ENCODE assay signal across 8 cellular contexts in the genomic region with DNA sequence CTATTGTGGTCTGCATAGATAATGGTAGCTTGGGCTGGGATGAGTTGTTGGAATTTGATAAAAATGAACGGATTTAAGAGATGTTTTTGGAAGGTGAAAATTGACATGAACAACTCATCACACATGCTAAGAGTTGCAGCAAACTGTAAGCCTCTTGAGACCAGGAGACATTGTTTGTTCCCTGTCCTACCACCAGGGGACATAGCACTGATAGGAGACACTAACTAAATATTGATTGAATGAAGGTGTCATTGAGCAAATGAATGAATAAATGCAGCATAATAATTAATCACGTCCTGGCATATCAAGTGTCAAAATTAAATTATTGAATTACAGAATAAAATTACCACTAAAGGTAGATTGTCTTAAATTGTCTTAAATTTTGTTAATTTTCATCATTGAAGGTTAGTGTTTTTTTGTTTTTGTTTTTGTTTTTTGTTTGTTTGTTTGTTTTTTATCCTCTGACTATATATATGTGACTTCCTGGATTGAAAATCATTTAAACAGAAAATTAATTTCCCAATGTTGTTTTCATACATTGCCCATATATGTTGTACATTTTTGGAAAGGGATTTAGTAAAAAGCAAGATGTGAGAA.
A peak's percentile ranks its signal among the peaks of the same experiment; 100 is the strongest.
DNase-seq lines count a peak whose midpoint lies in the region; ATAC-seq, FAIRE-seq and TF ChIP-seq lines count a peak whose summit lies in the region.

No MANE protein-coding gene starts in this region.

- no peaks in the 10 kb centered on the region for H3K9me3 ChIP-seq in keratinocyte (ENCODE audit: control insufficient read depth, low read depth, low read length)

- H4K20me1 ChIP-seq in GM23338 (replicated peaks; ENCODE audit: insufficient read depth), result no peaks in the 10 kb centered on the region
- no peaks in the 10 kb centered on the region for H4K20me1 ChIP-seq in keratinocyte (ENCODE audit: control insufficient read depth, extremely low read depth, insufficient read depth, low read length)

- H3K36me3 ChIP-seq in GM23338 (ENCODE audit: insufficient read depth) (no peaks in the 10 kb centered on the region), keratinocyte (ENCODE audit: control insufficient read depth in 2 of 2, extremely low read depth in 1 of 2, insufficient read depth in 2 of 2, low read length in 2 of 2) (no peaks in the 10 kb centered on the region)

- peak; percentile 65 for ATAC-seq in GM23338
- no peak for ATAC-seq in GM21367 (IDR thresholded peaks at IDR 0.05; ENCODE audit: unreplicated experiment)
- ATAC-seq in GM21528 (IDR thresholded peaks at IDR 0.05; ENCODE audit: low FRiP score, unreplicated experiment), result no peak

- H3K9ac ChIP-seq in keratinocyte (ENCODE audit: control insufficient read depth, extremely low read depth, insufficient read depth, low read length), result no peak overlapping the region

- H2AFZ ChIP-seq in GM23338 (no peak overlapping the region), keratinocyte (ENCODE audit: control insufficient read depth, low read length) (no peak overlapping the region)

- no peaks in the 10 kb centered on the region for H3K27me3 ChIP-seq in GM23338 (ENCODE audit: insufficient read depth)
- H3K27me3 ChIP-seq in keratinocyte (ENCODE audit: control insufficient read depth, extremely low read depth, insufficient read depth, low read length), result no peaks in the 10 kb centered on the region

- no peak overlapping the region for H3K4me3 ChIP-seq in GM23338
- H3K4me3 ChIP-seq in WI38 (ENCODE audit: low read depth, low read length), result no peak overlapping the region
- H3K4me3 ChIP-seq in keratinocyte (ENCODE audit: control insufficient read depth in 2 of 3, extremely low read depth in 1 of 3, insufficient read depth in 2 of 3, low read depth in 1 of 3, low read length in 3 of 3), result no peak overlapping the region

- H3K36me3 Mint-ChIP-seq in GM23338 (ENCODE audit: low read depth), result no peaks in the 10 kb centered on the region

- peaks cover 2% of the 10 kb centered on the region for H3K27me3 Mint-ChIP-seq in GM23338 (ENCODE audit: insufficient read depth, low read depth, poor library complexity)

- no peak overlapping the region for H3K4me2 ChIP-seq in GM23338
- no peak overlapping the region for H3K4me2 ChIP-seq in keratinocyte (ENCODE audit: control insufficient read depth, extremely low read depth, insufficient read depth, low read depth, low read length)

- DNase-seq in CD1c-positive myeloid dendritic cell (ENCODE audit: extremely low spot score), result peak; percentile 22
- peak; percentile 75 for DNase-seq in GM23338 (ENCODE audit: low spot score)
- DNase-seq in keratinocyte (ENCODE audit: low read depth, low spot score), result no peak
- no peak for DNase-seq in amygdala (lab: John Stamatoyannopoulos, UW)
- DNase-seq in effector CD4-positive, alpha-beta T cell, result no peak

- H3K4me1 ChIP-seq in GM23338 (ENCODE audit: insufficient read depth) (0 out of 2 replicates have a peak, but pooled peaks cover 1% of the 10 kb centered on the region), keratinocyte (ENCODE audit: control insufficient read depth, extremely low read depth, insufficient read depth, low read length) (peaks cover 21% of the 10 kb centered on the region)

- H3K9me2 ChIP-seq in GM23338 (ENCODE audit: insufficient read depth), result no peaks in the 10 kb centered on the region

- no peak overlapping the region for H3K27ac Mint-ChIP-seq in GM23338

- H3K27ac ChIP-seq in GM23338 (ENCODE audit: low read depth) (no peak overlapping the region), keratinocyte (ENCODE audit: control insufficient read depth, insufficient read depth, low read length) (no peak overlapping the region)

- H3K79me2 ChIP-seq in GM23338 (replicated peaks; ENCODE audit: insufficient read depth) (no peaks in the 10 kb centered on the region), keratinocyte (ENCODE audit: control insufficient read depth, insufficient read depth, low read length) (no peaks in the 10 kb centered on the region)

- FAIRE-seq in keratinocyte (lab: Jason Lieb, UNC), result peak; percentile 52

- no peak overlapping the region for H3K4me3 Mint-ChIP-seq in GM23338

- H3K9me3 Mint-ChIP-seq in GM23338, result no peaks in the 10 kb centered on the region

- dilution Hi-C loops in keratinocyte (cut with MboI; ENCODE audit: extremely low pct_ligation_motif_present, low sequenced_read_pairs), result no loop called here

- TF ChIP-seq CTCF in GM23338 (conservative IDR thresholded peaks at IDR 0.05; ENCODE audit: low read depth in 2 of 2), result peak; percentile 83 to 85
- TF ChIP-seq CTCF in WI38 (IDR thresholded peaks at IDR 0.05; ENCODE audit: low read depth, low read length), result peak; percentile 16; the same call in 1 of the 2 replicates
- TF ChIP-seq CTCF in keratinocyte (optimal IDR thresholded peaks at IDR 0.05 in 1 of 3, IDR thresholded peaks at IDR 0.05 in 1 of 3, conservative IDR thresholded peaks at IDR 0.05 in 1 of 3; ENCODE audit: extremely low read depth in 1 of 3, insufficient read depth in 2 of 3, low read length in 3 of 3), result peak; percentile 39 to 47 (median 41)

- H3K9me1 ChIP-seq in keratinocyte (ENCODE audit: control insufficient read depth, extremely low read depth, insufficient read depth, low read length), result no peaks in the 10 kb centered on the region

- H3F3A ChIP-seq in GM23338 (replicated peaks; ENCODE audit: low read depth), result no peaks in the 10 kb centered on the region

- no peaks in the 10 kb centered on the region; the same call in 2 of the 3 replicates for H3K4me1 Mint-ChIP-seq in GM23338

TF ChIP-seq in GM23338, 12 proteins besides CTCF, POLR2A, EP300 and RAD21:
- TF ChIP-seq ZNF462 (CRISPR knock-in tag; IDR thresholded peaks at IDR 0.05) (no peak), EZH2 (IDR thresholded peaks at IDR 0.05; ENCODE audit: low read depth, unreplicated experiment) (no peak), STAT1 (IDR thresholded peaks at IDR 0.05; ENCODE audit: unreplicated experiment) (no peak), POLR2AphosphoS5 (IDR thresholded peaks at IDR 0.05; ENCODE audit: low read depth) (no peak), ZNF331 (CRISPR knock-in tag; IDR thresholded peaks at IDR 0.05; ENCODE audit: low read depth) (no peak)

Comparison
In these comparisons a context has a peak if more than half of its experiments do, and no peak if none do; other contexts are left out.
1. DNase-seq: peak in CD1c-positive myeloid dendritic cell (single experiment) and GM23338 (single experiment); none in keratinocyte (single experiment), amygdala (0 of 56) and effector CD4-positive, alpha-beta T cell (single experiment).
2. CTCF ChIP-seq: peak in every context shown above with its lines; median percentile 84 in GM23338; 41 in keratinocyte; 16 in WI38.